ENCODE assay signal across 18 cellular contexts in genomic region chr4:25113915-25114904, GRCh38. TPM values are rescaled to one million over a fixed set of nuclear protein-coding genes. Genes with fewer than 3 reads are reported as not detected.
DNase-seq lines count a peak whose midpoint lies in the region; ATAC-seq and TF ChIP-seq lines count a peak whose summit lies in the region.
"Had no signal": no experiment of that assay in that cellular context is flagged by ENCODE, and none has a peak within 500 bp of the region (broad histone marks: within the 10 kb centered on the region; RNA-seq: fewer than 3 reads in every experiment).

No MANE protein-coding gene starts in this region.

- H3K9me2 ChIP-seq in GM23338 (ENCODE audit: insufficient read depth), result no peaks in the 10 kb centered on the region

- TF ChIP-seq CTCF in AG10803 (conservative IDR thresholded peaks at IDR 0.05; ENCODE audit: low read length) (no peak), mammary epithelial cell (conservative IDR thresholded peaks at IDR 0.05 in 1 of 2, IDR thresholded peaks at IDR 0.05 in 1 of 2; ENCODE audit: extremely low read depth in 1 of 2, insufficient read depth in 1 of 2, low read depth in 1 of 2, low read length in 2 of 2) (no peak), kidney epithelial cell (IDR thresholded peaks at IDR 0.05; ENCODE audit: insufficient read depth, low read length, poor library complexity, severe bottlenecking) (no peak), GM23338 (conservative IDR thresholded peaks at IDR 0.05; ENCODE audit: low read depth in 2 of 2) (no peak)
- TF ChIP-seq CTCF in activated CD8-positive, alpha-beta T cell treated with anti-CD3 and anti-CD28 coated beads for 36 hours (IDR thresholded peaks at IDR 0.05), result no peak

- DNase-seq in AG10803 (ENCODE audit: low read depth) (peak; percentile 55), HT1080 (ENCODE audit: low read depth) (peak; percentile 72), mammary epithelial cell (peak; percentile 32), kidney epithelial cell (ENCODE audit: low read depth) (peak; percentile 25), T1000 (lab: John Stamatoyannopoulos, UW) (no peak), GM23338 (ENCODE audit: low spot score) (no peak)
- DNase-seq in activated CD8-positive, alpha-beta T cell treated with anti-CD3 and anti-CD28 coated beads for 36 hours, result no peak
- no peak for DNase-seq in activated CD4-positive, alpha-beta memory T cell treated with anti-CD3 and anti-CD28 coated beads, Interleukin-2, amount 10 ng/mL, durations not matched to agents 7 days and 5 days
- DNase-seq: activated naive CD4-positive, alpha-beta T cell treated with Interleukin-2 at 50 U/mL for 16 hours; CD4-positive, alpha-beta memory T cell; kidney glomerular epithelial cell; MV-4-11; naive B cell; NCI-H446; PC-9; stimulated activated naive CD8-positive, alpha-beta T cell treated with anti-CD3 and anti-CD28 coated beads, Interleukin-15, Interleukin-2, amounts not matched to agents 100 U/mL and 50 U/mL, for 24 hours had no signal

- peaks cover 2% of the 10 kb centered on the region for H4K20me1 ChIP-seq in mammary epithelial cell (ENCODE audit: insufficient read depth, low read length)
- no peaks in the 10 kb centered on the region for H4K20me1 ChIP-seq in GM23338 (replicated peaks; ENCODE audit: insufficient read depth)

- BruUV-seq in mammary epithelial cell (replicated peaks; lab: Mats Ljungman, UMichigan), result no TSS peak

- no peaks in the 10 kb centered on the region for H3K27me3 Mint-ChIP-seq in activated CD8-positive, alpha-beta T cell treated with anti-CD3 and anti-CD28 coated beads for 36 hours
- H3K27me3 Mint-ChIP-seq in activated CD4-positive, alpha-beta memory T cell treated with anti-CD3 and anti-CD28 coated beads, Interleukin-2, amount 10 ng/mL, durations not matched to agents 7 days and 5 days, result no peaks in the 10 kb centered on the region
- H3K27me3 Mint-ChIP-seq in GM23338 (ENCODE audit: insufficient read depth, low read depth, poor library complexity), result no peaks in the 10 kb centered on the region
- H3K27me3 Mint-ChIP-seq: CD4-positive, alpha-beta memory T cell had no signal

- no peaks in the 10 kb centered on the region for H3K79me2 ChIP-seq in mammary epithelial cell (ENCODE audit: insufficient read depth, low read length)
- no peaks in the 10 kb centered on the region for H3K79me2 ChIP-seq in GM23338 (replicated peaks; ENCODE audit: insufficient read depth)

- CTCF ChIA-PET in mammary epithelial cell (lab: Charles Lee; ENCODE audit: low non-redundant PET), result no interaction called here
- CTCF ChIA-PET in activated CD8-positive, alpha-beta T cell treated with anti-CD3 and anti-CD28 coated beads for 36 hours (lab: Charles Lee), result interaction anchor here (1.3 kb wide), 1 partner anchor 68 kb away, joined by 4 read pairs; no protein-coding TSS in a partner anchor
- CTCF ChIA-PET in activated CD4-positive, alpha-beta memory T cell treated with anti-CD3 and anti-CD28 coated beads, Interleukin-2, amount 10 ng/mL, durations not matched to agents 7 days and 5 days (lab: Charles Lee), result no interaction called here

- H3K4me3 ChIP-seq in AG10803 (ENCODE audit: low read length), result no peak overlapping the region
- H3K4me3 ChIP-seq in mammary epithelial cell (replicated peaks in 1 of 3; ENCODE audit: insufficient read depth in 1 of 3, low read depth in 2 of 3, low read length in 3 of 3), result no peak overlapping the region
- no peak overlapping the region for H3K4me3 ChIP-seq in kidney epithelial cell (ENCODE audit: low read depth, low read length)
- H3K4me3 ChIP-seq in GM23338, result no peak overlapping the region
- H3K4me3 ChIP-seq: PC-9, right atrium auricular region had no signal

- dilution Hi-C loops in mammary epithelial cell (cut with HindIII; ENCODE audit: low sequenced_read_pairs), result no loop called here

- H3K4me2 ChIP-seq in mammary epithelial cell (ENCODE audit: insufficient read depth, low read depth, low read length) (no peak overlapping the region), GM23338 (no peak overlapping the region)
- H3K4me2 ChIP-seq: PC-9 had no signal

- WGBS in mammary epithelial cell (ENCODE audit: low coverage, missing lambda C conversion rate), result 85% methylated on average over 12 of the region's 13 CpGs

- no peaks in the 10 kb centered on the region for H3K4me1 Mint-ChIP-seq in activated CD8-positive, alpha-beta T cell treated with anti-CD3 and anti-CD28 coated beads for 36 hours (ENCODE audit: low read depth)
- H3K4me1 Mint-ChIP-seq in activated CD4-positive, alpha-beta memory T cell treated with anti-CD3 and anti-CD28 coated beads, Interleukin-2, amount 10 ng/mL, durations not matched to agents 7 days and 5 days, result no peaks in the 10 kb centered on the region
- peaks cover 9% of the 10 kb centered on the region; the same call in 2 of the 3 replicates for H3K4me1 Mint-ChIP-seq in GM23338
- H3K4me1 Mint-ChIP-seq: CD4-positive, alpha-beta memory T cell; naive B cell had no signal

- H3K27me3 ChIP-seq in mammary epithelial cell (ENCODE audit: insufficient read depth, low read length) (peaks cover 3% of the 10 kb centered on the region), kidney epithelial cell (ENCODE audit: control insufficient read depth, insufficient read depth, low read length) (no peaks in the 10 kb centered on the region), GM23338 (ENCODE audit: insufficient read depth) (no peaks in the 10 kb centered on the region)
- H3K27me3 ChIP-seq: right atrium auricular region had no signal

- H3K27ac Mint-ChIP-seq in activated CD8-positive, alpha-beta T cell treated with anti-CD3 and anti-CD28 coated beads for 36 hours, result no peak overlapping the region
- no peak overlapping the region for H3K27ac Mint-ChIP-seq in activated CD4-positive, alpha-beta memory T cell treated with anti-CD3 and anti-CD28 coated beads, Interleukin-2, amount 10 ng/mL, durations not matched to agents 7 days and 5 days
- no peak overlapping the region for H3K27ac Mint-ChIP-seq in GM23338
- H3K27ac Mint-ChIP-seq: CD4-positive, alpha-beta memory T cell; naive B cell; T-helper 2 cell treated with Interferon-gamma antibody and Interleukin-4, amounts not matched to agents 5 μg/mL and 100 μg/mL, for 36 hours had no signal

- H3K4me1 ChIP-seq in mammary epithelial cell (ENCODE audit: insufficient read depth, low read length), result no peaks in the 10 kb centered on the region
- no peaks in the 10 kb centered on the region for H3K4me1 ChIP-seq in GM23338 (ENCODE audit: insufficient read depth)
- H3K4me1 ChIP-seq: right atrium auricular region had no signal

- H3F3A ChIP-seq in GM23338 (replicated peaks; ENCODE audit: low read depth), result no peaks in the 10 kb centered on the region

- H2AFZ ChIP-seq in mammary epithelial cell (ENCODE audit: low read depth, low read length) (no peak overlapping the region), GM23338 (no peak overlapping the region)
- H2AFZ ChIP-seq: PC-9 had no signal

- no peak for ATAC-seq in activated CD8-positive, alpha-beta T cell treated with anti-CD3 and anti-CD28 coated beads for 36 hours
- no peak; the same call in 2 of the 3 replicates for ATAC-seq in GM23338
- ATAC-seq: stimulated activated naive CD8-positive, alpha-beta T cell treated with anti-CD3 and anti-CD28 coated beads, Interleukin-15, Interleukin-2, amounts not matched to agents 100 U/mL and 50 U/mL, for 24 hours had no signal

- intact Hi-C loops in mammary epithelial cell (cut with micrococcal nuclease), result no loop called here
- intact Hi-C loops in activated CD8-positive, alpha-beta T cell treated with anti-CD3 and anti-CD28 coated beads for 36 hours (cut with micrococcal nuclease), result no loop called here

- no peaks in the 10 kb centered on the region for H3K9me3 ChIP-seq in mammary epithelial cell (replicated peaks; ENCODE audit: insufficient read depth, low read length)
- H3K9me3 ChIP-seq: right atrium auricular region had no signal

- in situ Hi-C loops in mammary epithelial cell (cut with MboI; ENCODE audit: low sequenced_read_pairs in 2 of 2), result no loop called here

- H3K9ac ChIP-seq in mammary epithelial cell (ENCODE audit: insufficient read depth, low read length), result no peak overlapping the region

- no peak overlapping the region for H3K4me3 Mint-ChIP-seq in activated CD8-positive, alpha-beta T cell treated with anti-CD3 and anti-CD28 coated beads for 36 hours
- H3K4me3 Mint-ChIP-seq in activated CD4-positive, alpha-beta memory T cell treated with anti-CD3 and anti-CD28 coated beads, Interleukin-2, amount 10 ng/mL, durations not matched to agents 7 days and 5 days, result no peak overlapping the region
- H3K4me3 Mint-ChIP-seq in GM23338, result no peak overlapping the region
- H3K4me3 Mint-ChIP-seq: CD4-positive, alpha-beta memory T cell; T-helper 2 cell treated with Interferon-gamma antibody and Interleukin-4, amounts not matched to agents 5 μg/mL and 100 μg/mL, for 36 hours had no signal

- no peaks in the 10 kb centered on the region for H3K36me3 Mint-ChIP-seq in activated CD8-positive, alpha-beta T cell treated with anti-CD3 and anti-CD28 coated beads for 36 hours (ENCODE audit: low read depth)
- no peaks in the 10 kb centered on the region for H3K36me3 Mint-ChIP-seq in activated CD4-positive, alpha-beta memory T cell treated with anti-CD3 and anti-CD28 coated beads, Interleukin-2, amount 10 ng/mL, durations not matched to agents 7 days and 5 days (ENCODE audit: low read depth)
- H3K36me3 Mint-ChIP-seq in GM23338 (ENCODE audit: low read depth), result no peaks in the 10 kb centered on the region
- H3K36me3 Mint-ChIP-seq: naive B cell had no signal

- H3K36me3 ChIP-seq in mammary epithelial cell (ENCODE audit: insufficient read depth, low read length), result no peaks in the 10 kb centered on the region
- H3K36me3 ChIP-seq in kidney epithelial cell (ENCODE audit: control insufficient read depth, insufficient read depth, low read length), result no peaks in the 10 kb centered on the region
- H3K36me3 ChIP-seq in GM23338 (ENCODE audit: insufficient read depth), result no peaks in the 10 kb centered on the region
- H3K36me3 ChIP-seq: right atrium auricular region had no signal

- no peak overlapping the region for H3K27ac ChIP-seq in mammary epithelial cell (ENCODE audit: insufficient read depth, low read depth, low read length)
- H3K27ac ChIP-seq in GM23338 (ENCODE audit: low read depth), result no peak overlapping the region
- H3K27ac ChIP-seq: PC-9, right atrium auricular region had no signal

- no peaks in the 10 kb centered on the region for H3K9me3 Mint-ChIP-seq in activated CD8-positive, alpha-beta T cell treated with anti-CD3 and anti-CD28 coated beads for 36 hours
- no peaks in the 10 kb centered on the region for H3K9me3 Mint-ChIP-seq in activated CD4-positive, alpha-beta memory T cell treated with anti-CD3 and anti-CD28 coated beads, Interleukin-2, amount 10 ng/mL, durations not matched to agents 7 days and 5 days
- H3K9me3 Mint-ChIP-seq in GM23338, result no peaks in the 10 kb centered on the region
- H3K9me3 Mint-ChIP-seq: CD4-positive, alpha-beta memory T cell; T-helper 2 cell treated with Interferon-gamma antibody and Interleukin-4, amounts not matched to agents 5 μg/mL and 100 μg/mL, for 36 hours had no signal

- POLR2A ChIA-PET in activated CD8-positive, alpha-beta T cell treated with anti-CD3 and anti-CD28 coated beads for 36 hours (lab: Charles Lee), result no interaction called here
- POLR2A ChIA-PET in activated CD4-positive, alpha-beta memory T cell treated with anti-CD3 and anti-CD28 coated beads, Interleukin-2, amount 10 ng/mL, durations not matched to agents 7 days and 5 days (lab: Charles Lee), result no interaction called here

RNA-seq across cellular contexts. Expression of gene SEPSECS, which starts 46.0 kb away (rescaled TPM):
- total RNA-seq in HT1080 (2014; rRNA removed; shearing (Covaris generic)), result 3.0 and 7.6 TPM in 2 replicates
- polyA plus RNA-seq in HT1080 (2015; cell fraction: cytosol; rRNA removed), result 4.2 and 5.6 TPM in 2 replicates
- 11.6 and 16.5 TPM in 2 replicates for polyA plus RNA-seq in HT1080 (2015; cell fraction: nucleus; rRNA removed)
- total RNA-seq in mammary epithelial cell (1 to 10 TPM; 7.8 to 8.8 TPM), kidney epithelial cell (4.7 and 7.5 TPM in 2 replicates)
- polyA plus RNA-seq in mammary epithelial cell (2.7 TPM), GM23338 (2016; fragmentation: Nextera tagmentation; extraction: Ambion mirVana) (1.2 and 2.3 TPM in 2 replicates)
- polyA minus RNA-seq in mammary epithelial cell, result 8.1 TPM
- 10 to 100 TPM; 13.9 to 15.2 TPM for total RNA-seq in activated CD8-positive, alpha-beta T cell treated with anti-CD3 and anti-CD28 coated beads for 36 hours
- 10 to 100 TPM; 15.1 to 15.2 TPM for total RNA-seq in activated CD4-positive, alpha-beta memory T cell treated with anti-CD3 and anti-CD28 coated beads, Interleukin-2, amount 10 ng/mL, durations not matched to agents 7 days and 5 days
- 4.7 and 8.4 TPM in 2 replicates for total RNA-seq in GM23338 (2014; rRNA removed; shearing (Covaris generic))

Comparison
In these comparisons a context has a peak if more than half of its experiments do, and no peak if none do; other contexts are left out.
1. DNase-seq: peak in AG10803 (single experiment), HT1080 (single experiment), mammary epithelial cell (single experiment) and kidney epithelial cell (single experiment); none in T1000 (single experiment), activated CD8-positive, alpha-beta T cell treated with anti-CD3 and anti-CD28 coated beads for 36 hours (single experiment), activated CD4-positive, alpha-beta memory T cell treated with anti-CD3 and anti-CD28 coated beads, Interleukin-2, amount 10 ng/mL, durations not matched to agents 7 days and 5 days (single experiment) and GM23338 (single experiment).